ENCODE assay signal across 24 cellular contexts in genomic region chr4:31929676-31930075, GRCh38.
"Had no signal": no experiment of that assay in that cellular context is flagged by ENCODE, and none has a peak within 500 bp of the region (broad histone marks: within the 10 kb centered on the region; RNA-seq: fewer than 3 reads in every experiment).

No MANE protein-coding gene starts in this region.

- DNase-seq: cerebellar nuclear complex; colonic mucosa; dermis blood vessel endothelial cell; effector memory CD4-positive, alpha-beta T cell; foreskin keratinocyte; glutamatergic neuron; heart right ventricle; hippocampal formation; left cardiac atrium; left lung; mesenchymal stem cell; mucosa of descending colon; naive B cell; right lobe of liver; small intestine; stimulated activated CD4-positive, alpha-beta T cell treated with anti-CD3 and anti-CD28 coated beads, Interleukin-15, amount 100 ng/mL, for 24 hours; stimulated activated CD4-positive, alpha-beta T cell treated with anti-CD3 and anti-CD28 coated beads, Interleukin-4, amount 100 ng/mL, for 1 hour; stimulated activated CD8-positive, alpha-beta memory T cell treated with anti-CD3 and anti-CD28 coated beads, Interleukin-4, amount 100 ng/mL, for 48 hours; stimulated activated naive CD4-positive, alpha-beta T cell; stimulated activated naive CD8-positive, alpha-beta T cell treated with anti-CD3 and anti-CD28 coated beads, Interleukin-15, amount 100 ng/mL, for 72 hours; transverse colon; upper lobe of right lung; uterus had no signal

- H3K4me3 ChIP-seq: colonic mucosa, heart right ventricle, left lung, mucosa of descending colon, right lobe of liver, suprapubic skin, transverse colon, upper lobe of right lung, uterus had no signal

- FAIRE-seq: small intestine had no signal
